In the genomic region with DNA sequence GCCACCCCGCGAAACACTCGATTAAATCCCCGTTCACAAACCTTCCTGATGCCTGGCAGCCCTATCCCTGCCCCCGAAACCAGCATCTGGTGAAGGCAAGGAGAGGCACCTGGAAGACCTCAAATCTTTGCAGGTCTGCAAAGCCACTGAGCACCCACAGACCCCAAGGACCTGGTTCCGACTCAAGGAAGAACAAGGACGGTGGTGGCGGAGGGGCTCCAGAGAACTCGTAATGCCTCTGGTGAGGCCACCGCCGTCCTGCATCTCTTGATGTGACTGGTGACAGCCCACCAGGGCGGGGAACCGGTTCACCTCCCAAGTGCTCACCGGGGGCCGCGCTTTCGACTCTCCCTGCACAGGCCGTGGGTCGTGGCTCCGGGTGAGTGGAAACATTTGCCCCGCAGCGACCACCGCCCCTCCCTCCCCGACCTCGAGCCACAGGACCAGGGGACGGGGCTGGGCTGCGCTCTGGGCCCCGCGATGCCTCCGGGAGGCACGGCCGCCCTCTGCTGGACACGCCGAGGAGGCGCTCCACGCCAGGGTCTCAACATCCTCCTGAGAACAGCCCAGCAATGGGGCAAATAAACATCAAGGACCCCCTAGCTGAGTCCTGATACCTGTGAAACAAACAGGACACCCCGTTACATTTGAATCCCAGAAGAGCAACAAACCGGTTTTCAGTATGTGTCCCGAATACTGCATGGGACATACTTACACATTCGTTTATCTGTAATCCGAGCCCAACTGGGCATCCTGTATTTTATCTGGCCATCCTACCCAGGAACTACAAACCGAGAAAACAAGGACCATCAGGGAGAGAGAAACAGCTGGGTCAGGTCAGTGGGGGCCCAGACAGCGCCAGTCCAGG, we compare ENCODE assay signal across 8 cellular contexts. TPM values are rescaled to one million over a fixed set of nuclear protein-coding genes. Genes with fewer than 3 reads are reported as not detected.
DNase-seq lines count a peak whose midpoint lies in the region; ATAC-seq, FAIRE-seq and TF ChIP-seq lines count a peak whose summit lies in the region.

No MANE protein-coding gene starts in this region.

- H3K27ac ChIP-seq in astrocyte (ENCODE audit: low read depth, low read length): no peak overlapping the region

- H3K9me3 Mint-ChIP-seq in astrocyte (ENCODE audit: unreplicated experiment): no peaks in the 10 kb centered on the region

- peaks cover 28% of the 10 kb centered on the region for H4K20me1 ChIP-seq in astrocyte (ENCODE audit: insufficient read depth, low read length)

- TF ChIP-seq CTCF in astrocyte (IDR thresholded peaks at IDR 0.05; ENCODE audit: insufficient read depth, low read depth, low read length): peak; percentile 32

- no peaks in the 10 kb centered on the region for H3K36me3 ChIP-seq in astrocyte (ENCODE audit: insufficient read depth, low read length)

- no peak for FAIRE-seq in astrocyte (lab: Jason Lieb, UNC)

- peak overlapping the region; percentile 63 for H3K27ac Mint-ChIP-seq in astrocyte (ENCODE audit: unreplicated experiment)

- no peak overlapping the region for H2AFZ ChIP-seq in astrocyte (ENCODE audit: low read depth, low read length)

- peaks cover 6% of the 10 kb centered on the region for H3K27me3 Mint-ChIP-seq in astrocyte (ENCODE audit: low read depth, unreplicated experiment)

- no peak overlapping the region for H3K4me3 ChIP-seq in astrocyte (ENCODE audit: insufficient read depth, low read depth, low read length)

- peaks cover 10% of the 10 kb centered on the region for H3K4me1 Mint-ChIP-seq in astrocyte (ENCODE audit: low read depth, unreplicated experiment)

- peak overlapping the region; percentile 61 for H3K4me2 ChIP-seq in astrocyte (ENCODE audit: low read length)

- H3K4me3 Mint-ChIP-seq in astrocyte (ENCODE audit: unreplicated experiment): no peak overlapping the region

- peak; percentile 32 to 39 for DNase-seq in activated CD4-positive, alpha-beta T cell treated with anti-CD3 and anti-CD28 coated beads for 24 hours (ENCODE audit: low read depth in 2 of 2)
- DNase-seq in activated CD4-positive, alpha-beta T cell treated with anti-CD3 and anti-CD28 coated beads for 1 hour: no peak
- peak; percentile 23 for DNase-seq in RKO (ENCODE audit: low spot score)
- DNase-seq in astrocyte (ENCODE audit: low read depth): no peak
- DNase-seq in iPS-NIHi7 (ENCODE audit: extremely low spot score): peak; percentile 88
- peak; percentile 34 for DNase-seq in stimulated activated CD4-positive, alpha-beta T cell treated with anti-CD3 and anti-CD28 coated beads, Interleukin-1b, Interleukin-23, amount 100 ng/mL, for 48 hours

- ATAC-seq in GM21526 (IDR thresholded peaks at IDR 0.05; ENCODE audit: low FRiP score, unreplicated experiment): no peak
- ATAC-seq in GM21367 (IDR thresholded peaks at IDR 0.05; ENCODE audit: unreplicated experiment): no peak

- H3K9me3 ChIP-seq in astrocyte (ENCODE audit: insufficient read depth, low read depth, low read length): no peaks in the 10 kb centered on the region

- H3K79me2 ChIP-seq in astrocyte (ENCODE audit: insufficient read depth, low read length): no peaks in the 10 kb centered on the region

- H3K4me1 ChIP-seq in astrocyte (ENCODE audit: insufficient read depth, low read length): peaks cover 16% of the 10 kb centered on the region

- H3K27me3 ChIP-seq in astrocyte (ENCODE audit: insufficient read depth, low read length): peaks cover 21% of the 10 kb centered on the region

- no peak overlapping the region for H3K9ac ChIP-seq in astrocyte (ENCODE audit: low read length)

- peaks cover 2% of the 10 kb centered on the region for H3K36me3 Mint-ChIP-seq in astrocyte (ENCODE audit: low read depth, unreplicated experiment)

RNA-seq across cellular contexts. Expression of a gene that starts 3.9 kb away (rescaled TPM):
- total RNA-seq in astrocyte: 2.9 and 3.7 TPM in 2 replicates

RNA-seq across cellular contexts. Expression of a gene that starts 49.5 kb away (rescaled TPM):
- 43.5 and 55.8 TPM in 2 replicates for total RNA-seq in astrocyte

Comparison
In these comparisons a context has a peak if more than half of its experiments do, and no peak if none do; other contexts are left out.
1. DNase-seq: peak in activated CD4-positive, alpha-beta T cell treated with anti-CD3 and anti-CD28 coated beads for 24 hours (2 of 2), RKO (single experiment), iPS-NIHi7 (single experiment) and stimulated activated CD4-positive, alpha-beta T cell treated with anti-CD3 and anti-CD28 coated beads, Interleukin-1b, Interleukin-23, amount 100 ng/mL, for 48 hours (single experiment); none in activated CD4-positive, alpha-beta T cell treated with anti-CD3 and anti-CD28 coated beads for 1 hour (single experiment) and astrocyte (single experiment).